Comparison of ENCODE assay signal across 7 cellular contexts in the genomic region with DNA sequence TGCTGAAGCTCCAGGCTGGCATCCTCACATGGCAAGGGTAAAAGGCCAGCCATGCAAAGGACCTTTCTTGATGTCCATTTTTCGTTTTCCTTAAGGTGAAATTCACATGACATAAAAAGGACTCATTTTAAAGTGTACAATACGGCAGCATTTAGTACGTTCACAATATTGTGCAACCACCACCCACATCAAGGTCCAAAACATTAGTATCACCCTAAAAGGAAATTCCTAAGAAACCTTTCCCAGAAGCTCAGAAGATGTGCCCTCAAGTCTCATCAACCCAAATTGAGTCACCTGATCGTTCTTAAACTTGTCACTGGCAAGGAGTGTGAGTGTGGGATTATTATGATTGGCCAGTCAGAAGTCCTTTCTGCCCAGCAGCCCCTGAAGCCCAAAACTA.
"Had no signal": no experiment of that assay in that cellular context is flagged by ENCODE, and none has a peak within 500 bp of the region (broad histone marks: within the 10 kb centered on the region; RNA-seq: fewer than 3 reads in every experiment).

No MANE protein-coding gene starts in this region.

- H3K4me3 ChIP-seq: GM23338 had no signal

- H3K9me3 Mint-ChIP-seq: GM23338, H9 had no signal

- H3K9ac ChIP-seq: KMS-11 had no signal

- H3K4me3 Mint-ChIP-seq: GM23338, H9, IgD-negative memory B cell had no signal

- ATAC-seq: GM23338 had no signal

- DNase-seq: H9, HCEC 1CT, KBM-7 had no signal

- H3K27ac Mint-ChIP-seq: GM23338, H9, IgD-negative memory B cell had no signal

- H2AFZ ChIP-seq: GM23338 had no signal

- H3K27ac ChIP-seq: HL-60, KMS-11 had no signal

- H3K4me2 ChIP-seq: GM23338, KMS-11 had no signal
